Comparison of ENCODE assay signal across 8 cellular contexts in the genomic region with DNA sequence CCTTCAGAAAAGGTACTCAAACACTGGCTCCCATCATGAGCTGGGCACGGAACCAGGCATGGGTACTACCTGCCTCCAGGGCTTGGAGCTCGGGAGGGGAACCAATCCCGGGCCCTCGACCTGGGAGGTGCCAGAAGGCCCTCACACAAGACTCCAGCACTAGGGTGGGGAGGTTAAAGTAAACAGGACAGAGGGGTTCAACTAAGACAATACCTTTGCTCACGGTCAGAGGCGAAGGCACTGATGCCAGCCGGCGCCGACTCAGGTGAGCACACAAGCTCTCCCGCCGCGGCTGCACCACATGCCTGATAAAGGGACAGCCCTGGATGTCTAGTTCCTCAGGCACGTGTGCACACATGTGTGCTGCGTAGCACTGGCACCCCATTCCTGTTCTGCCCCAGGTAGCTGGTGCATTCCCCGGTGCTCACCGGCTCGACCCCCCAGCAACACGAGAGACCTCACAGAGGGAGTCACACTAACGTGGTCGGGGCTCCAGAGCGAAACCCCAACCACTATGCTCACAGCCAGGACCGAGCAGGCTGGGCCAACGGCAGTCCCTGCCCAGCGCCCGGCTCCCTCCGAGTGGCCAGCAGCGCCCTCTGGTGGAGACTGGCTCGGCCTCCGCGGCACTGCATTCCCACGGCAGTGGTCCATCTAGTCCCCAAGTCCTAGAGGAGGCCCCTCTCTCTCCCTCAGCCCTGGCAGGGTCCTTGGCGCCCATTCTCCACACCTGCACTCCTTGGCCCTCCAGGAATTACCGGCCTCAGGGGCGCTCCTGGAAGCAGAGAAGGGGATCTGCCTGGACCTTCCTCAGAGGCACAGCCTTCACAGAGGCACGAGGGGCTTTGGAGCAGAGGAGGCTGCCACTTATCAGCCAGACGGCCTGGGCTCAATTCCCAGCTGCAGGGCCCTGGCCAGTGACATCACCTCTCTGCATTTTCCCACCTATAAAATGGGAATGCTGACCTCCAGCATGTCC. TPM values are rescaled to one million over a fixed set of nuclear protein-coding genes. Genes with fewer than 3 reads are reported as not detected.
DNase-seq lines count a peak whose midpoint lies in the region; ATAC-seq and TF ChIP-seq lines count a peak whose summit lies in the region.

No MANE protein-coding gene starts in this region.

- H3K4me1 Mint-ChIP-seq in brain (peaks cover 57% of the 10 kb centered on the region), immature natural killer cell (peaks cover 82 to 94% of the 10 kb centered on the region in 2 donors)

- DNase-seq in NCI-H146 (lab: John Stamatoyannopoulos, UW) (peak; percentile 51), immature natural killer cell (peak; percentile 60 to 68 (median 64)), SIG-M5 treated with dmso at 0.1 percent for 504 hours (lab: John Stamatoyannopoulos, UW; ENCODE audit: unreplicated experiment) (no peak)
- peak; percentile 47 to 74 for DNase-seq in stimulated activated CD4-positive, alpha-beta T cell treated with anti-CD3 and anti-CD28 coated beads, Interleukin-12 subunit alpha, Interleukin-12 subunit beta, amount 100 ng/mL, for 24 hours (ENCODE audit: low read depth in 2 of 2)

- H3K36me3 Mint-ChIP-seq in brain (no peaks in the 10 kb centered on the region), immature natural killer cell (no peaks in the 10 kb centered on the region)

- no peak overlapping the region for H3K4me3 ChIP-seq in WI38 (ENCODE audit: low read depth, low read length)

- H3K4me3 Mint-ChIP-seq in brain (peak overlapping the region in 3 of 5 experiments; percentile 24 to 63 (median 29)), immature natural killer cell (peak overlapping the region in 4 of 5 donors; percentile 17 to 49 (median 36))

- TF ChIP-seq CTCF in GM12872 (IDR thresholded peaks at IDR 0.05; ENCODE audit: insufficient read depth, low read depth, low read length) (peak; percentile 86), WI38 (IDR thresholded peaks at IDR 0.05; ENCODE audit: low read depth, low read length) (peak; percentile 88), brain (conservative IDR thresholded peaks at IDR 0.05) (peak; percentile 96 to 97)

- no peaks in the 10 kb centered on the region for H3K9me3 Mint-ChIP-seq in brain
- peaks cover 0 to 1% (median 0%) of the 10 kb centered on the region in 6 donors for H3K9me3 Mint-ChIP-seq in immature natural killer cell

- H3K27me3 Mint-ChIP-seq in brain (peaks cover 2% of the 10 kb centered on the region), immature natural killer cell (ENCODE audit: low read depth in 3 of 3) (peaks cover 2 to 13% (median 4%) of the 10 kb centered on the region in 3 donors)

- H3K27ac Mint-ChIP-seq in brain: peak overlapping the region in 1 of 5 experiments; percentile 69
- peak overlapping the region in 5 of 6 donors; percentile 7 to 85 (median 81) for H3K27ac Mint-ChIP-seq in immature natural killer cell

- ATAC-seq in GM21737 (IDR thresholded peaks at IDR 0.05; ENCODE audit: unreplicated experiment): no peak

RNA-seq across cellular contexts. Expression of gene MOB2, which starts 28.8 kb away (rescaled TPM):
- 37.6 TPM for polyA plus RNA-seq in brain (ENCODE audit: insufficient read depth, low read depth, low replicate concordance)
- polyA plus RNA-seq in immature natural killer cell: 10 to 100 TPM; 43.7 to 70.9 (median 68.8) TPM

RNA-seq across cellular contexts. Expression of gene DUSP8, which starts 56.7 kb away (rescaled TPM):
- polyA plus RNA-seq in brain (ENCODE audit: insufficient read depth, low read depth, low replicate concordance) (29.6 TPM), immature natural killer cell (under 1 TPM in 1 of 3 donors, not detected in 2; 0.07 TPM)

Comparison
In these comparisons a context has a peak if more than half of its experiments do, and no peak if none do; other contexts are left out.
1. RNA of gene DUSP8, which starts 56.7 kb away (polyA plus RNA-seq): 29.6 TPM in brain (single experiment); 0.07 TPM in immature natural killer cell; every median in the first group is over 10 times any median in the second.
2. Peak in every context shown above with its lines, with median percentiles within 50 percentile points of each other: CTCF ChIP-seq.